In the genomic region with DNA sequence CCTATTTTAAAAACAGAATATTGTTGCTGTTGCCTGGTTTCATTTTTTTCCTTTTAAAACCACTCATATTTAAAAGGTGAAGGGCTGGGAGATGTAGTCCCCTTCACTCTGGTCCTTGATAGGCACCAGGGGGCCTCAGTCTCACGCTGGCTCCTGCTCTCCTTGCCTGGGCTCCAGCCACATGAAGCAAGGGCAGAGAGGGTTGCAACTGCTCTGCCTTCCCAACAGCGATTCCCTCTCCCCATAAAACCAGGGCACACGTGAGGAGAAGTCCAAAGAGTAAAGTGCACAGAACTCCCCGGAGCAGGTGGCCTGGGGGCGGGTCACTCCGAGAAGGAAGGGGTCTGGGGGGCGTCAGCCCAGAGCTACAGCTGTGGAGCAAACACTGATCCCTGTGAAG, we compare ENCODE assay signal across 11 cellular contexts.
"Had no signal": no experiment of that assay in that cellular context is flagged by ENCODE, and none has a peak within 500 bp of the region (broad histone marks: within the 10 kb centered on the region; RNA-seq: fewer than 3 reads in every experiment).

No MANE protein-coding gene starts in this region.

- H3K27me3 Mint-ChIP-seq: activated CD4-positive, alpha-beta T cell treated with anti-CD3 and anti-CD28 coated beads for 36 hours; activated CD8-positive, alpha-beta T cell treated with anti-CD3 and anti-CD28 coated beads for 36 hours; activated naive CD8-positive, alpha-beta T cell treated with anti-CD3 and anti-CD28 coated beads, Interleukin-2, amount 10 ng/mL, durations not matched to agents 7 days and 5 days; naive thymus-derived CD8-positive, alpha-beta T cell; stimulated activated memory B cell treated with anti-CD40 and anti-IgM and Interleukin-4, amounts not matched to agents 10 μg/mL and 1 μg/mL and 100 μg/mL, for 72 hours had no signal

- H3K27ac ChIP-seq: foreskin keratinocyte, transverse colon, VCaP had no signal

- H3K4me3 ChIP-seq: lung, transverse colon had no signal

- ATAC-seq: activated CD4-positive, alpha-beta T cell treated with anti-CD3 and anti-CD28 coated beads for 36 hours; activated CD8-positive, alpha-beta T cell treated with anti-CD3 and anti-CD28 coated beads for 36 hours; foreskin keratinocyte; naive thymus-derived CD8-positive, alpha-beta T cell; stimulated activated memory B cell treated with anti-CD40 and anti-IgM and Interleukin-4, amounts not matched to agents 10 μg/mL and 1 μg/mL and 100 μg/mL, for 72 hours had no signal

- H3K4me1 ChIP-seq: foreskin keratinocyte had no signal

- H3K27ac Mint-ChIP-seq: activated naive CD8-positive, alpha-beta T cell treated with anti-CD3 and anti-CD28 coated beads, Interleukin-2, amount 10 ng/mL, durations not matched to agents 7 days and 5 days; stimulated activated memory B cell treated with anti-CD40 and anti-IgM and Interleukin-4, amounts not matched to agents 10 μg/mL and 1 μg/mL and 100 μg/mL, for 72 hours had no signal

- DNase-seq: activated CD4-positive, alpha-beta T cell treated with anti-CD3 and anti-CD28 coated beads for 36 hours; activated CD8-positive, alpha-beta memory T cell treated with anti-CD3 and anti-CD28 coated beads, Interleukin-2, amount 50 U/mL, for 4 hours; activated CD8-positive, alpha-beta T cell treated with anti-CD3 and anti-CD28 coated beads for 36 hours; activated naive CD8-positive, alpha-beta T cell treated with anti-CD3 and anti-CD28 coated beads, Interleukin-2, amount 10 ng/mL, durations not matched to agents 7 days and 5 days; foreskin keratinocyte; naive thymus-derived CD8-positive, alpha-beta T cell; T1000; transverse colon had no signal

- H3K9me3 Mint-ChIP-seq: activated CD8-positive, alpha-beta T cell treated with anti-CD3 and anti-CD28 coated beads for 36 hours; activated naive CD8-positive, alpha-beta T cell treated with anti-CD3 and anti-CD28 coated beads, Interleukin-2, amount 10 ng/mL, durations not matched to agents 7 days and 5 days; naive thymus-derived CD8-positive, alpha-beta T cell; stimulated activated memory B cell treated with anti-CD40 and anti-IgM and Interleukin-4, amounts not matched to agents 10 μg/mL and 1 μg/mL and 100 μg/mL, for 72 hours had no signal

- H3K9me3 ChIP-seq: transverse colon had no signal

- H3K4me3 Mint-ChIP-seq: activated CD4-positive, alpha-beta T cell treated with anti-CD3 and anti-CD28 coated beads for 36 hours; activated CD8-positive, alpha-beta T cell treated with anti-CD3 and anti-CD28 coated beads for 36 hours; activated naive CD8-positive, alpha-beta T cell treated with anti-CD3 and anti-CD28 coated beads, Interleukin-2, amount 10 ng/mL, durations not matched to agents 7 days and 5 days; stimulated activated memory B cell treated with anti-CD40 and anti-IgM and Interleukin-4, amounts not matched to agents 10 μg/mL and 1 μg/mL and 100 μg/mL, for 72 hours had no signal

- H3K27me3 ChIP-seq: foreskin keratinocyte, transverse colon had no signal
